15 cellular contexts compared by ENCODE assay signal in genomic region chr20:50267866-50268219, GRCh38.
DNase-seq lines count a peak whose midpoint lies in the region; ATAC-seq and TF ChIP-seq lines count a peak whose summit lies in the region.
"Had no signal": no experiment of that assay in that cellular context is flagged by ENCODE, and none has a peak within 500 bp of the region (broad histone marks: within the 10 kb centered on the region; RNA-seq: fewer than 3 reads in every experiment).

No MANE protein-coding gene starts in this region.

- no peaks in the 10 kb centered on the region for H3K36me3 Mint-ChIP-seq in MCF 10A (ENCODE audit: insufficient read depth, unreplicated experiment)
- H3K36me3 Mint-ChIP-seq: activated CD8-positive, alpha-beta memory T cell treated with anti-CD3 and anti-CD28 coated beads, Interleukin-2, amount 10 ng/mL, durations not matched to agents 7 days and 5 days; natural killer cell; stimulated activated memory B cell treated with anti-CD40 and anti-IgM and Interleukin-4, amounts not matched to agents 10 μg/mL and 1 μg/mL and 100 μg/mL, for 72 hours had no signal

- POLR2A ChIA-PET in MCF 10A (lab: Yijun Ruan, JAX) = interaction anchor here (0.7 to 1.3 kb wide), 4 partner anchors 12 to 73 kb away, joined by 3 to 5 read pairs (median 3); no protein-coding TSS in a partner anchor

- no peak overlapping the region for H3K4me3 ChIP-seq in HUES64 (ENCODE audit: low read length)
- no peak overlapping the region for H3K4me3 ChIP-seq in mucosa of descending colon
- H3K4me3 ChIP-seq in thoracic aorta = peak overlapping the region; percentile 7
- H3K4me3 ChIP-seq: cardiac muscle cell had no signal

- H3K9ac ChIP-seq in HUES64 (ENCODE audit: low read depth, low read length) = no peak overlapping the region

- 75% methylated on average over 5 of the region's 5 CpGs for WGBS in HUES64

- no peaks in the 10 kb centered on the region for H3K9me3 Mint-ChIP-seq in MCF 10A (ENCODE audit: unreplicated experiment)
- H3K9me3 Mint-ChIP-seq: activated T-helper 17 cell treated with anti-CD3 and anti-CD28 coated beads, Interleukin-2, amount 50 U/mL, for 72 hours; natural killer cell; stimulated activated memory B cell treated with anti-CD40 and anti-IgM and Interleukin-4, amounts not matched to agents 10 μg/mL and 1 μg/mL and 100 μg/mL, for 72 hours had no signal

- BruUV-seq in MCF 10A (replicated peaks; lab: Mats Ljungman, UMichigan) = no TSS peak

- 0 out of 2 replicates have a peak overlapping the region, but pooled peaks have one; percentile 24 for H3K27ac ChIP-seq in HUES64 (ENCODE audit: low read depth, low read length)
- H3K27ac ChIP-seq in thoracic aorta = no peak overlapping the region
- H3K27ac ChIP-seq: cardiac muscle cell had no signal

- ATAC-seq in mucosa of descending colon (peak; percentile 70), thoracic aorta (ENCODE audit: insufficient number of reproducible peaks, low FRiP score, low read depth) (no peak), sciatic nerve (no peak)
- ATAC-seq: activated CD8-positive, alpha-beta memory T cell treated with anti-CD3 and anti-CD28 coated beads, Interleukin-2, amount 10 ng/mL, durations not matched to agents 7 days and 5 days; activated T-helper 17 cell treated with anti-CD3 and anti-CD28 coated beads, Interleukin-2, amount 50 U/mL, for 72 hours; natural killer cell had no signal

- H3K4me1 Mint-ChIP-seq in MCF 10A (ENCODE audit: insufficient read depth, unreplicated experiment) = peaks cover 16% of the 10 kb centered on the region
- H3K4me1 Mint-ChIP-seq: activated T-helper 17 cell treated with anti-CD3 and anti-CD28 coated beads, Interleukin-2, amount 50 U/mL, for 72 hours had no signal

- DNase-seq in MCF 10A (ENCODE audit: unreplicated experiment) = no peak
- no peak for DNase-seq in mucosa of descending colon
- no peak for DNase-seq in thoracic aorta (ENCODE audit: low spot score)
- no peak for DNase-seq in Kasumi-1 (lab: John Stamatoyannopoulos, UW)
- no peak for DNase-seq in GM03348 (ENCODE audit: low spot score)
- no peak for DNase-seq in sciatic nerve (ENCODE audit: low spot score)
- no peak for DNase-seq in KBM-7
- DNase-seq: activated CD8-positive, alpha-beta memory T cell treated with anti-CD3 and anti-CD28 coated beads, Interleukin-2, amount 10 ng/mL, durations not matched to agents 7 days and 5 days; natural killer cell; stimulated activated CD4-positive, alpha-beta T cell treated with anti-CD3 and anti-CD28 coated beads, Interleukin-15, amount 100 ng/mL, for 24 hours; T1000 had no signal

- H3K27ac Mint-ChIP-seq in MCF 10A (ENCODE audit: low read depth, unreplicated experiment) = peak overlapping the region; percentile 69
- H3K27ac Mint-ChIP-seq: activated CD8-positive, alpha-beta memory T cell treated with anti-CD3 and anti-CD28 coated beads, Interleukin-2, amount 10 ng/mL, durations not matched to agents 7 days and 5 days; stimulated activated memory B cell treated with anti-CD40 and anti-IgM and Interleukin-4, amounts not matched to agents 10 μg/mL and 1 μg/mL and 100 μg/mL, for 72 hours had no signal

- H3K9me3 ChIP-seq in HUES64 (ENCODE audit: insufficient read depth, low read depth, low read length) (no peaks in the 10 kb centered on the region), mucosa of descending colon (no peaks in the 10 kb centered on the region), thoracic aorta (no peaks in the 10 kb centered on the region)

- intact Hi-C loops in MCF 10A (cut with micrococcal nuclease) = loop anchor here (5.0 kb wide), 1 partner anchor 109 kb away; no protein-coding TSS in a partner anchor
- intact Hi-C loops in mucosa of descending colon (cut with DNase I, micrococcal nuclease) = no loop called here
- intact Hi-C loops in sciatic nerve (cut with DNase I) = no loop called here

- CTCF ChIA-PET in MCF 10A (lab: Yijun Ruan, JAX) = interaction anchor here (0.6 to 1.3 kb wide), 6 partner anchors 9 to 331 kb away, joined by 3 to 4 read pairs (median 4); no protein-coding TSS in a partner anchor

- H3K27me3 ChIP-seq in HUES64 (ENCODE audit: insufficient read depth, low read length) (no peaks in the 10 kb centered on the region), thoracic aorta (replicated peaks; ENCODE audit: insufficient read depth) (no peaks in the 10 kb centered on the region)
- H3K27me3 ChIP-seq: cardiac muscle cell had no signal

- TF ChIP-seq CTCF in MCF 10A (IDR thresholded peaks at IDR 0.05; ENCODE audit: unreplicated experiment) = no peak
- no peak for TF ChIP-seq CTCF in mucosa of descending colon (IDR thresholded peaks at IDR 0.05)
- no peak for TF ChIP-seq CTCF in thoracic aorta (IDR thresholded peaks at IDR 0.05)

- no peak overlapping the region for H3K4me3 Mint-ChIP-seq in MCF 10A (ENCODE audit: unreplicated experiment)
- H3K4me3 Mint-ChIP-seq: activated CD8-positive, alpha-beta memory T cell treated with anti-CD3 and anti-CD28 coated beads, Interleukin-2, amount 10 ng/mL, durations not matched to agents 7 days and 5 days; activated T-helper 17 cell treated with anti-CD3 and anti-CD28 coated beads, Interleukin-2, amount 50 U/mL, for 72 hours; natural killer cell; stimulated activated memory B cell treated with anti-CD40 and anti-IgM and Interleukin-4, amounts not matched to agents 10 μg/mL and 1 μg/mL and 100 μg/mL, for 72 hours had no signal

- no peaks in the 10 kb centered on the region for H3K36me3 ChIP-seq in HUES64 (ENCODE audit: insufficient read depth, low read length)
- H3K36me3 ChIP-seq in mucosa of descending colon (ENCODE audit: low read depth) = no peaks in the 10 kb centered on the region
- no peaks in the 10 kb centered on the region for H3K36me3 ChIP-seq in thoracic aorta
- H3K36me3 ChIP-seq: cardiac muscle cell had no signal

- H3K4me1 ChIP-seq in HUES64 (ENCODE audit: insufficient read depth, low read length) (peaks cover 10% of the 10 kb centered on the region), mucosa of descending colon (ENCODE audit: low read depth) (peaks cover 18% of the 10 kb centered on the region), thoracic aorta (ENCODE audit: control insufficient read depth in 1 of 2, low read depth in 2 of 2) (no peaks in the 10 kb centered on the region)

- H3K27me3 Mint-ChIP-seq in MCF 10A (ENCODE audit: insufficient read depth, unreplicated experiment) = no peaks in the 10 kb centered on the region

- in situ Hi-C loops in KBM-7 (cut with MboI; ENCODE audit: low pct_unique_long_range_greater_than_20kb, low sequenced_read_pairs) = no loop called here
